ENCODE assay signal across 19 cellular contexts in genomic region chr4:109645874-109646591, GRCh38.
"Had no signal": no experiment of that assay in that cellular context is flagged by ENCODE, and none has a peak within 500 bp of the region (broad histone marks: within the 10 kb centered on the region; RNA-seq: fewer than 3 reads in every experiment).

No MANE protein-coding gene starts in this region.

- H3K4me3 ChIP-seq: pancreas, smooth muscle cell, thoracic aorta, upper lobe of left lung had no signal

- FAIRE-seq: colon, frontal cortex, keratinocyte, pancreas had no signal

- ATAC-seq: pancreas; sciatic nerve; SK-N-SH treated with all-trans-retinoic acid at 6 μM for 48 hours; stimulated activated effector memory CD8-positive, alpha-beta T cell treated with anti-CD3 and anti-CD28 coated beads, Interleukin-12 subunit alpha, Interleukin-12 subunit beta, amount 100 ng/mL, for 72 hours had no signal

- H3K36me3 ChIP-seq: pancreas, thoracic aorta, upper lobe of left lung had no signal

- H3K27me3 Mint-ChIP-seq: activated B cell treated with CpG ODN at 0.5 μM for 24 hours; activated naive CD4-positive, alpha-beta T cell treated with anti-CD3 and anti-CD28 coated beads, Interleukin-2, amount 50 U/mL, for 24 hours; memory B cell; naive B cell; T-cell had no signal

- H3K4me3 Mint-ChIP-seq: activated B cell treated with CpG ODN at 0.5 μM for 24 hours; activated naive CD4-positive, alpha-beta T cell treated with anti-CD3 and anti-CD28 coated beads, Interleukin-2, amount 50 U/mL, for 24 hours; memory B cell; naive B cell; stimulated activated effector memory CD8-positive, alpha-beta T cell treated with anti-CD3 and anti-CD28 coated beads, Interleukin-12 subunit alpha, Interleukin-12 subunit beta, amount 100 ng/mL, for 72 hours; T-cell had no signal

- H3K27ac Mint-ChIP-seq: activated B cell treated with CpG ODN at 0.5 μM for 24 hours; activated naive CD4-positive, alpha-beta T cell treated with anti-CD3 and anti-CD28 coated beads, Interleukin-2, amount 50 U/mL, for 24 hours; memory B cell; stimulated activated effector memory CD8-positive, alpha-beta T cell treated with anti-CD3 and anti-CD28 coated beads, Interleukin-12 subunit alpha, Interleukin-12 subunit beta, amount 100 ng/mL, for 72 hours; T-cell had no signal

- H3K9me3 ChIP-seq: pancreas, thoracic aorta, upper lobe of left lung had no signal

- DNase-seq: activated B cell treated with CpG ODN at 0.5 μM for 24 hours; amygdala; central memory CD4-positive, alpha-beta T cell; hypothalamus; naive B cell; pancreas; stimulated activated CD4-positive, alpha-beta T cell treated with anti-CD3 and anti-CD28 coated beads, Interleukin-4, amount 100 ng/mL, for 24 hours; T-cell; upper lobe of left lung had no signal

- H3K9me3 Mint-ChIP-seq: activated naive CD4-positive, alpha-beta T cell treated with anti-CD3 and anti-CD28 coated beads, Interleukin-2, amount 50 U/mL, for 24 hours had no signal

- H3K27me3 ChIP-seq: pancreas, upper lobe of left lung had no signal

- H3K27ac ChIP-seq: pancreas, thoracic aorta, upper lobe of left lung had no signal

- H3K36me3 Mint-ChIP-seq: stimulated activated effector memory CD8-positive, alpha-beta T cell treated with anti-CD3 and anti-CD28 coated beads, Interleukin-12 subunit alpha, Interleukin-12 subunit beta, amount 100 ng/mL, for 72 hours had no signal
